Comparison of ENCODE assay signal across 8 cellular contexts in the genomic region with DNA sequence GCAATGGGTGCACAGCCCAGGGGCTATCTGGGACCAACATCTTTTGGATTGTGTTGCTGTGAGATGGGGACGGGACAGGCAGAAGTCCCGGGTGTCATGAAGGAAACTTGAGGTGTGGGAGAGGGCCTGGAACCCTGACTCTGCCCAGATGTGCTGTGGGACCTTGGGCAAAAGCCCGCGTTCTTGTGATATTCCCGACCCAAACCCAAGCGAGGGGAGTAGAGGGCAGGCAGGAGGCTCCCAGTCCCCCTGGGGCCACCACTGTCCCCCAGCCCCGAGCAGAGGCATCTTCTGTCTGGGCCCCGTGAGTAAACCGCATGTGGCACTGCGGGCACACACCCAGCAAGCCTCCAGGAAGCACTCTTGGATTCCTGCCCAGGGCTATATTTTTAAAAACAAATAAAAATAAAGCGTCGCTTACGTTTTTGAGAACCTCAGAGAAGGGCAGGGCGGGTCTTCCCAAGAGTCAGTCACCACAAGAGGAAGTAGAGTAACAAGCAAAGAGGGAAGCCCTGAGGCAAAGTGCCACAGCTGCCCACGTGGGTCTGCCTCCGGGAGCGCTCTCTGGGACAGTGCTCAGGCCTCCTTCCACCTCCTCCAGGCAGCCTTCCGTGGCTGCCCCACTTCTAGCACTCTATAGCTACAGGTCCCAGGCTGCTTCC. TPM values are rescaled to one million over a fixed set of nuclear protein-coding genes. Genes with fewer than 3 reads are reported as not detected.
DNase-seq lines count a peak whose midpoint lies in the region; ATAC-seq and TF ChIP-seq lines count a peak whose summit lies in the region.

No MANE protein-coding gene starts in this region.

- peak; percentile 88 for ATAC-seq in PC-3

- H3K9ac ChIP-seq in PC-3 (ENCODE audit: low read length): peak overlapping the region; percentile 37

- peak overlapping the region; percentile 52 for H3K4me2 ChIP-seq in PC-3 (ENCODE audit: low read length)

- intact Hi-C loops in PC-3 (cut with micrococcal nuclease): loop anchor here (1.0 to 10.0 kb wide), 3 partner anchors 70 to 108 kb away; no protein-coding TSS in a partner anchor

- DNase-seq in activated CD4-positive, CD25-positive, alpha-beta regulatory T cell treated with anti-CD3 and anti-CD28 coated beads, Interleukin-2, amount 50 U/mL, for 16 hours (ENCODE audit: low read depth, low spot score): peak; percentile 10
- DNase-seq in activated CD4-positive, CD25-positive, alpha-beta regulatory T cell (lab: John Stamatoyannopoulos, UW): no peak
- DNase-seq in PC-3 (peak; percentile 97), astrocyte of the spinal cord (ENCODE audit: low read depth, low spot score) (peak; percentile 64), mucosa of gallbladder (ENCODE audit: low spot score) (peak; percentile 73), NCI-H446 (lab: John Stamatoyannopoulos, UW) (no peak), NCI-H226 (no peak), NCI-H82 treated with DMSO at 0.1 percent for 48 hours (lab: John Stamatoyannopoulos, UW; ENCODE audit: unreplicated experiment) (no peak)

- H3K4me3 ChIP-seq in PC-3 (ENCODE audit: low read length) (no peak overlapping the region), astrocyte of the spinal cord (ENCODE audit: low read depth, low read length) (no peak overlapping the region)

- CTCF ChIA-PET in PC-3 (lab: Charles Lee): no interaction called here

- H3K79me2 ChIP-seq in PC-3 (ENCODE audit: low read length): no peaks in the 10 kb centered on the region

- no peaks in the 10 kb centered on the region for H3K9me3 ChIP-seq in PC-3 (ENCODE audit: low read length)

- peaks cover 25% of the 10 kb centered on the region for H3K4me1 ChIP-seq in PC-3 (ENCODE audit: insufficient read depth, low read length)

- TF ChIP-seq CTCF in PC-3 (conservative IDR thresholded peaks at IDR 0.05; ENCODE audit: low read depth, low read length): no peak
- no peak for TF ChIP-seq CTCF in astrocyte of the spinal cord (IDR thresholded peaks at IDR 0.05; ENCODE audit: low read depth, low read length)

- no TSS peak for BruUV-seq in PC-3 (replicated peaks; lab: Mats Ljungman, UMichigan)

- no peaks in the 10 kb centered on the region for H3K27me3 ChIP-seq in PC-3 (ENCODE audit: low read length)

- no peaks in the 10 kb centered on the region for H4K20me1 ChIP-seq in PC-3 (ENCODE audit: low read length)

- H3K36me3 ChIP-seq in PC-3 (ENCODE audit: low read depth, low read length): no peaks in the 10 kb centered on the region

- no peaks in the 10 kb centered on the region for H3K9me2 ChIP-seq in PC-3 (replicated peaks; ENCODE audit: low read length)

- in situ Hi-C loops in astrocyte of the spinal cord (cut with HindIII; ENCODE audit: low sequenced_read_pairs): no loop called here

- POLR2A ChIA-PET in PC-3 (lab: Charles Lee; ENCODE audit: unreplicated experiment): interaction anchor here (1.6 kb wide), 1 partner anchor 71 kb away, joined by 3 read pairs; no protein-coding TSS in a partner anchor

- H3F3A ChIP-seq in PC-3 (ENCODE audit: low read length, unreplicated experiment): no peaks in the 10 kb centered on the region

- H3K27ac ChIP-seq in PC-3 (ENCODE audit: low read length): peak overlapping the region; percentile 53

- H2AFZ ChIP-seq in PC-3 (ENCODE audit: low read length): no peak overlapping the region

RNA-seq across cellular contexts. Expression of a gene that starts 39.5 kb away (rescaled TPM):
- total RNA-seq in PC-3 (2014; rRNA removed) (3.5 and 3.8 TPM in 2 replicates), mucosa of gallbladder (4.5 TPM)

Comparison
In these comparisons a context has a peak if more than half of its experiments do, and no peak if none do; other contexts are left out.
1. DNase-seq: peak in activated CD4-positive, CD25-positive, alpha-beta regulatory T cell treated with anti-CD3 and anti-CD28 coated beads, Interleukin-2, amount 50 U/mL, for 16 hours (single experiment), PC-3 (single experiment), astrocyte of the spinal cord (single experiment) and mucosa of gallbladder (single experiment); none in activated CD4-positive, CD25-positive, alpha-beta regulatory T cell (0 of 4), NCI-H446 (0 of 2), NCI-H226 (single experiment) and NCI-H82 treated with DMSO at 0.1 percent for 48 hours (single experiment).